Comparison of ENCODE assay signal across 28 cellular contexts in the genomic region with DNA sequence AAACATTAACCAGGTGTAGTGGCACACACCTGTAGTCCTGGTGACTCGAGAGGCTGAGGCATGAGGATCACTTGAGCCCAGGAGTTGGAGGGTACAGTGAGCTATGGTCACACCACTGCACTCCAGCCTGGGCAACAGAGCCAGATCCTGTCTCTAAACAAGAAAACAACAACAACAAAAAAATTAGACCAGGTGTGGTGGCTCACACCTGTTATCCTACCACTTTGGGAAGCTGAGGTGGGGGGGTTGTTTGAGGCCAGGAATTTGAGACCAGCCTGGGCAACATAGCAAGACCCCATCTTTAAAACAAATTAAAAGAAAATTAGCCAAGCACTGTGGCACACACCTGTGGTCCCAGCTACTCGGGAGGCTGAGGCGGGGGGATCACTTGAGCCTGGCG.
"Had no signal": no experiment of that assay in that cellular context is flagged by ENCODE, and none has a peak within 500 bp of the region (broad histone marks: within the 10 kb centered on the region; RNA-seq: fewer than 3 reads in every experiment).

No MANE protein-coding gene starts in this region.

- H3K27ac ChIP-seq: colonic mucosa, coronary artery, dorsolateral prefrontal cortex, epithelial cell of prostate, esophagus muscularis mucosa, esophagus squamous epithelium, foreskin keratinocyte, gastrocnemius medialis, gastroesophageal sphincter, heart left ventricle, heart right ventricle had no signal

- FAIRE-seq: colon, endometrium, endothelial cell of umbilical vein, frontal cortex had no signal

- H3K4me1 ChIP-seq: colonic mucosa, esophagus muscularis mucosa, esophagus squamous epithelium, foreskin keratinocyte, gastrocnemius medialis, gastroesophageal sphincter, heart left ventricle, heart right ventricle had no signal

- H3K4me3 ChIP-seq: colonic mucosa, coronary artery, dorsolateral prefrontal cortex, esophagus muscularis mucosa, esophagus squamous epithelium, gastrocnemius medialis, gastroesophageal sphincter, heart left ventricle, heart right ventricle had no signal

- DNase-seq: colonic mucosa; cortex of kidney; dermis blood vessel endothelial cell; dorsolateral prefrontal cortex; effector CD4-positive, alpha-beta T cell; effector CD8-positive, alpha-beta T cell; effector memory CD4-positive, alpha-beta T cell; effector memory CD8-positive, alpha-beta T cell; endodermal cell; erythroblast; esophagus squamous epithelium; foreskin fibroblast; foreskin keratinocyte; foreskin melanocyte; gastrocnemius medialis; glutamatergic neuron; head of caudate nucleus; heart left ventricle; heart right ventricle had no signal

- H3K9me3 ChIP-seq: colonic mucosa, esophagus muscularis mucosa, esophagus squamous epithelium, gastrocnemius medialis, gastroesophageal sphincter, heart left ventricle, heart right ventricle had no signal

- H3K27me3 ChIP-seq: colonic mucosa had no signal

- ATAC-seq: effector memory CD8-positive, alpha-beta T cell; esophagus mucosa; foreskin keratinocyte; gastrocnemius medialis; gastroesophageal sphincter; heart left ventricle; heart right ventricle had no signal

- H3K36me3 ChIP-seq: colonic mucosa, esophagus muscularis mucosa, esophagus squamous epithelium, gastrocnemius medialis, gastroesophageal sphincter, heart left ventricle, heart right ventricle had no signal
